ENCODE assay signal across 1 cellular context in genomic region chr4:156413411-156413985, GRCh38.
TF ChIP-seq lines count a peak whose summit lies in the region.

No MANE protein-coding gene starts in this region.

TF ChIP-seq in IMR-90, 13 proteins besides CTCF, POLR2A, EP300 and RAD21 (continued from another document):
- TF ChIP-seq SMC3 (IDR thresholded peaks at IDR 0.05; ENCODE audit: low read depth, low read length) (no peak), ELK1 (IDR thresholded peaks at IDR 0.05; ENCODE audit: borderline replicate concordance, low read depth, low read length) (no peak), CEBPB (IDR thresholded peaks at IDR 0.05; ENCODE audit: low read depth, low read length) (no peak), MAZ (IDR thresholded peaks at IDR 0.05; ENCODE audit: borderline replicate concordance, low read depth, low read length) (no peak), USF2 (IDR thresholded peaks at IDR 0.05; ENCODE audit: low read depth, low read length) (no peak), RCOR1 (IDR thresholded peaks at IDR 0.05; ENCODE audit: insufficient replicate concordance, low read length) (no peak), NFE2L2 (IDR thresholded peaks at IDR 0.05; ENCODE audit: low read depth, low read length) (no peak), FOS (IDR thresholded peaks at IDR 0.05; ENCODE audit: low read depth, low read length) (no peak)
